ENCODE assay signal across 10 cellular contexts in genomic region chr19:18495204-18495911, GRCh38. TPM values are rescaled to one million over a fixed set of nuclear protein-coding genes. Genes with fewer than 3 reads are reported as not detected.
DNase-seq lines count a peak whose midpoint lies in the region; ATAC-seq and TF ChIP-seq lines count a peak whose summit lies in the region.
"Had no signal": no experiment of that assay in that cellular context is flagged by ENCODE, and none has a peak within 500 bp of the region (broad histone marks: within the 10 kb centered on the region; RNA-seq: fewer than 3 reads in every experiment).

No MANE protein-coding gene starts in this region.

- H3K27me3 ChIP-seq in SK-N-SH (ENCODE audit: insufficient read depth) (no peaks in the 10 kb centered on the region), esophagus squamous epithelium (no peaks in the 10 kb centered on the region), gastrocnemius medialis (no peaks in the 10 kb centered on the region), sigmoid colon (no peaks in the 10 kb centered on the region)

- H3K9ac ChIP-seq in SK-N-SH = no peak overlapping the region

- peak; percentile 5; the same call in 1 of the 2 replicates for TF ChIP-seq RAD21 in SK-N-SH (IDR thresholded peaks at IDR 0.05; ENCODE audit: low read length)

- WGBS in SK-N-SH (ENCODE audit: low lambda C conversion rate) = 89% methylated on average over 14 of the region's 14 CpGs
- 98% methylated on average over 8 of the region's 14 CpGs; no CpG with 5 or more reads in 1 of the 2 donors for WGBS in esophagus squamous epithelium, 2 donors
- WGBS in sigmoid colon, 2 donors = 86 to 87% methylated on average over 14 of the region's 14 CpGs

- CTCF ChIA-PET in SK-N-SH (lab: Yijun Ruan, JAX) = interaction anchor here (0.7 to 4.1 kb wide), 9 partner anchors 8 to 352 kb away, joined by 3 to 20 read pairs (median 12); partner anchors contain the start of gene ELL
- CTCF ChIA-PET in RWPE1 (lab: Yijun Ruan, JAX) = interaction anchor here (0.6 kb wide), 1 partner anchor 25 kb away, joined by 4 read pairs; no protein-coding TSS in a partner anchor

- peak overlapping the region; percentile 40; the same call in 1 of the 2 replicates for H3K4me2 ChIP-seq in SK-N-SH

- H4K20me1 ChIP-seq in SK-N-SH (ENCODE audit: insufficient read depth) = peaks cover 99% of the 10 kb centered on the region

- no peak for TF ChIP-seq EP300 in SK-N-SH (IDR thresholded peaks at IDR 0.05; ENCODE audit: borderline replicate concordance in 1 of 2, low read depth in 1 of 2, low read length in 1 of 2)
- TF ChIP-seq EP300 in sigmoid colon (IDR thresholded peaks at IDR 0.05) = no peak

- ATAC-seq in SK-N-SH treated with all-trans-retinoic acid at 6 μM for 48 hours (no peak; the same call in 2 of the 3 replicates), gastrocnemius medialis (no peak), GM18907 (IDR thresholded peaks at IDR 0.05; ENCODE audit: unreplicated experiment) (no peak)

- H3K4me1 ChIP-seq in SK-N-SH (ENCODE audit: control insufficient read depth in 1 of 2, insufficient read depth in 2 of 2, low read depth in 1 of 2, low read length in 1 of 2) (peaks cover 11 to 47% of the 10 kb centered on the region in 2 experiments; a peak in 2 of 4 replicates), esophagus squamous epithelium (peaks cover 40 to 87% (median 61%) of the 10 kb centered on the region in 3 donors), gastrocnemius medialis (peaks cover 86 to 87% of the 10 kb centered on the region in 2 donors), sigmoid colon (peaks cover 0 to 69% (median 51%) of the 10 kb centered on the region in 4 donors)

- intact Hi-C loops in esophagus squamous epithelium (cut with DNase I) = no loop called here
- intact Hi-C loops in gastrocnemius medialis (cut with DNase I; ENCODE audit: low total_unique reads) = no loop called here
- intact Hi-C loops in sigmoid colon (cut with DNase I) = no loop called here

- no peaks in the 10 kb centered on the region for H3K9me3 ChIP-seq in SK-N-SH
- H3K9me3 ChIP-seq in esophagus squamous epithelium = no peaks in the 10 kb centered on the region
- H3K9me3 ChIP-seq in gastrocnemius medialis = no peaks in the 10 kb centered on the region
- H3K9me3 ChIP-seq in sigmoid colon = no peaks in the 10 kb centered on the region

- H3F3A ChIP-seq in SK-N-SH (replicated peaks; ENCODE audit: insufficient read depth) = peaks cover 4% of the 10 kb centered on the region

- peaks cover 95% of the 10 kb centered on the region for H3K79me2 ChIP-seq in SK-N-SH (ENCODE audit: insufficient read depth)

- H2AFZ ChIP-seq in SK-N-SH (ENCODE audit: low read depth) = no peak overlapping the region

- POLR2A ChIA-PET in SK-N-SH (lab: Yijun Ruan, JAX) = interaction anchor here (1.3 kb wide), 1 partner anchor 76 kb away, joined by 3 read pairs; the partner anchor contains the start of gene UBA52
- POLR2A ChIA-PET in RWPE1 (lab: Yijun Ruan, JAX; ENCODE audit: low non-redundant PET) = no interaction called here

- TF ChIP-seq CTCF in SK-N-SH (IDR thresholded peaks at IDR 0.05) = no peak
- no peak for TF ChIP-seq CTCF in RWPE1 (conservative IDR thresholded peaks at IDR 0.05; ENCODE audit: low read depth)
- TF ChIP-seq CTCF in esophagus squamous epithelium (IDR thresholded peaks at IDR 0.05) = no peak
- TF ChIP-seq CTCF in gastrocnemius medialis (IDR thresholded peaks at IDR 0.05 in 4 of 5, conservative IDR thresholded peaks at IDR 0.05 in 1 of 5) = no peak
- no peak for TF ChIP-seq CTCF in sigmoid colon (IDR thresholded peaks at IDR 0.05)

- TF ChIP-seq POLR2A in esophagus squamous epithelium (IDR thresholded peaks at IDR 0.05) (no peak), gastrocnemius medialis (IDR thresholded peaks at IDR 0.05) (no peak), sigmoid colon (IDR thresholded peaks at IDR 0.05) (no peak)

- H3K27ac ChIP-seq in SK-N-SH (ENCODE audit: low read depth in 2 of 2, low read length in 1 of 2) = peak overlapping the region in 1 of 2 experiments; percentile 64; a peak in 1 of 4 replicates
- peak overlapping the region; percentile 85 for H3K27ac ChIP-seq in RWPE1
- H3K27ac ChIP-seq in esophagus squamous epithelium = peak overlapping the region; percentile 50 to 69 (median 64)
- peak overlapping the region; percentile 11 to 77 (median 76) for H3K27ac ChIP-seq in gastrocnemius medialis
- H3K27ac ChIP-seq in sigmoid colon = no peak overlapping the region

- in situ Hi-C loops in gastrocnemius medialis (cut with MboI; ENCODE audit: low sequenced_read_pairs in 4 of 4) = no loop called here

- no peaks in the 10 kb centered on the region for H3K9me2 ChIP-seq in SK-N-SH

- DNase-seq in SK-N-SH (peak; percentile 51), RWPE1 (ENCODE audit: low spot score) (no peak), esophagus squamous epithelium (lab: John Stamatoyannopoulos, UW) (no peak), gastrocnemius medialis (no peak), SW480 (ENCODE audit: low spot score) (no peak), sigmoid colon (no peak)
- DNase-seq: MM.1S, NCI-H748 treated with DMSO at 0.1 percent for 48 hours had no signal

- H3K4me3 ChIP-seq in SK-N-SH (ENCODE audit: low read depth in 2 of 2, low read length in 1 of 2) (no peak overlapping the region), esophagus squamous epithelium (no peak overlapping the region), gastrocnemius medialis (no peak overlapping the region), sigmoid colon (no peak overlapping the region)

- H3K36me3 ChIP-seq in SK-N-SH (replicated peaks in 1 of 2; ENCODE audit: control insufficient read depth in 1 of 2, insufficient read depth in 2 of 2, low read length in 1 of 2) (no peaks in the 10 kb centered on the region), esophagus squamous epithelium (no peaks in the 10 kb centered on the region), gastrocnemius medialis (no peaks in the 10 kb centered on the region), sigmoid colon (no peaks in the 10 kb centered on the region)

TF ChIP-seq in SK-N-SH, 30 proteins besides CTCF, POLR2A, EP300 and RAD21:
- TF ChIP-seq FOSL2 (IDR thresholded peaks at IDR 0.05; ENCODE audit: borderline replicate concordance, low read depth) (no peak), MXI1 (IDR thresholded peaks at IDR 0.05; ENCODE audit: low read depth, low read length) (no peak), RCOR1 (IDR thresholded peaks at IDR 0.05; ENCODE audit: low read length) (no peak), ELF1 (IDR thresholded peaks at IDR 0.05) (no peak)
TF ChIP-seq in SK-N-SH: peak in this region for 0.

TF ChIP-seq in SK-N-SH treated with all-trans-retinoic acid at 6 μM for 48 hours, 23 proteins besides CTCF, POLR2A, EP300 and RAD21 (continues in another document):
- TF ChIP-seq OSR1 (CRISPR knock-in tag; IDR thresholded peaks at IDR 0.05) (no peak), SNAI2 (CRISPR knock-in tag; IDR thresholded peaks at IDR 0.05) (no peak), ZNF8 (CRISPR knock-in tag; IDR thresholded peaks at IDR 0.05) (no peak), ZNF70 (CRISPR knock-in tag; IDR thresholded peaks at IDR 0.05) (no peak), ISL1 (CRISPR knock-in tag; IDR thresholded peaks at IDR 0.05) (no peak), ARNTL (CRISPR knock-in tag; IDR thresholded peaks at IDR 0.05; ENCODE audit: borderline replicate concordance, low read depth) (no peak), ESRRG (CRISPR knock-in tag; IDR thresholded peaks at IDR 0.05) (no peak), POU6F1 (CRISPR knock-in tag; IDR thresholded peaks at IDR 0.05; ENCODE audit: borderline replicate concordance, low read depth) (no peak), CSDC2 (CRISPR knock-in tag; IDR thresholded peaks at IDR 0.05) (no peak)

RNA-seq across cellular contexts. Expression of gene ELL, which starts 26.5 kb away (rescaled TPM):
- polyA plus RNA-seq in SK-N-SH (2012; rRNA removed) (3.6 and 7.4 TPM in 2 replicates), sigmoid colon (10 to 100 TPM in 1 of 3 donors, 1 to 10 TPM in 2; 6.2 to 14.6 (median 8.4) TPM)
- polyA plus RNA-seq in SK-N-SH (2012; cell fraction: cytosol; rRNA removed) = 2.6 and 4.0 TPM in 2 replicates
- polyA plus RNA-seq in SK-N-SH (2012; cell fraction: nucleus; rRNA removed) = 13.5 and 16.6 TPM in 2 replicates
- total RNA-seq in esophagus squamous epithelium (10 to 100 TPM in 2 of 4 donors, 1 to 10 TPM in 2; 5.9 to 12.8 (median 9.9) TPM), gastrocnemius medialis (10 to 100 TPM; 21.8 to 30.8 (median 27.3) TPM), sigmoid colon (10 to 100 TPM in 3 of 4 donors, 1 to 10 TPM in 1; 7.1 to 20.2 (median 11.9) TPM)

RNA-seq across cellular contexts. Expression of gene FKBP8, which starts 48.0 kb away (rescaled TPM):
- 227 and 273 TPM in 2 replicates for polyA plus RNA-seq in SK-N-SH (2012; rRNA removed)
- polyA plus RNA-seq in SK-N-SH (2012; cell fraction: cytosol; rRNA removed) = 115 and 179 TPM in 2 replicates
- 311 and 413 TPM in 2 replicates for polyA plus RNA-seq in SK-N-SH (2012; cell fraction: nucleus; rRNA removed)
- total RNA-seq in esophagus squamous epithelium = 100 to 1,000 TPM; 132 to 273 (median 247) TPM
- 100 to 1,000 TPM; 157 to 195 (median 184) TPM for total RNA-seq in gastrocnemius medialis
- total RNA-seq in sigmoid colon = 100 to 1,000 TPM; 366 to 456 (median 403) TPM
- polyA plus RNA-seq in sigmoid colon = 100 to 1,000 TPM; 200 to 234 (median 232) TPM

RNA-seq across cellular contexts. Expression of gene ISYNA1, which starts 57.4 kb away (rescaled TPM):
- 48.0 and 49.4 TPM in 2 replicates for polyA plus RNA-seq in SK-N-SH (2012; rRNA removed)
- 10.9 and 17.3 TPM in 2 replicates for polyA plus RNA-seq in SK-N-SH (2012; cell fraction: cytosol; rRNA removed)
- polyA plus RNA-seq in SK-N-SH (2012; cell fraction: nucleus; rRNA removed) = 216 and 280 TPM in 2 replicates
- total RNA-seq in esophagus squamous epithelium = 10 to 100 TPM in 3 of 4 donors, 1 to 10 TPM in 1; 8.1 to 24.4 (median 14.4) TPM
- total RNA-seq in gastrocnemius medialis = 10 to 100 TPM in 1 of 4 donors, 1 to 10 TPM in 3; 5.1 to 29.1 (median 7.8) TPM
- total RNA-seq in sigmoid colon = 10 to 100 TPM in 3 of 4 donors, 1 to 10 TPM in 1; 9.1 to 12.8 (median 11.5) TPM
- polyA plus RNA-seq in sigmoid colon = 10 to 100 TPM in 1 of 3 donors, 1 to 10 TPM in 2; 3.7 to 18.7 (median 4.2) TPM

Comparison
In these comparisons a context has a peak if more than half of its experiments do, and no peak if none do; other contexts are left out.
1. H3K27ac ChIP-seq: peak in RWPE1 (single experiment), esophagus squamous epithelium (4 of 4) and gastrocnemius medialis (4 of 4); none in sigmoid colon (0 of 4).